ENCODE assay signal across 15 cellular contexts in the genomic region with DNA sequence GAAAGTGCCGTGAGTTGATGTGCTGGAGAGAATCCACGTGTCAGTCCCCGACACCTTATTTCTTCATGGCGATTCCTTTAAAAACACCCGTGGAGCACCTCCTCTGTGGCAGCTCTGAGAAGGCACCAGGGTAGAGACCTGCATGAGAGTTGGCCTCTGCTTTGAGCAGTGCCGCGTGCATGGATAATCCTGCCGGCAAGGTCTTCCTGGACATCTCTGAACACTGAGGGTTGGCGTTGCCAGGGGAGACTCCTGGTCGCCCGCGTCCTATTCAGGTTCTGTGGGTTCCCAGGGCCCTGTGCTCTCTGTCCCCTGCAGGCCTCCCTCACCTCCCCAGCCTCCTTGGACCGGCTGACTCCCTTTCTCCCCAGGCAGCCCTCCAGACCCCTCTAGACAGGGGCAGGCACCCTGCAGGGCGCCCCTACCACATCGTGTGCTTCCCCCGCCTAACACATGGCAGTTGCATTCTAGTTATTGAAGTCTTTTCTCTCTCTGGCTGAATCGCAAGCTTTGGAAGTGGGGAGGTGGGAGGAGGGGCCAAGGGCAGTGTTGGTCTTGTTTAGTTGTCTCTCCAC.
DNase-seq lines count a peak whose midpoint lies in the region; ATAC-seq and TF ChIP-seq lines count a peak whose summit lies in the region.
"Had no signal": no experiment of that assay in that cellular context is flagged by ENCODE, and none has a peak within 500 bp of the region (broad histone marks: within the 10 kb centered on the region; RNA-seq: fewer than 3 reads in every experiment).

No MANE protein-coding gene starts in this region.

- H3K36me3 ChIP-seq in neuronal stem cell (replicated peaks in 1 of 2; ENCODE audit: control insufficient read depth in 2 of 2, insufficient read depth in 2 of 2, low read length in 2 of 2) (no peaks in the 10 kb centered on the region), upper lobe of left lung (peaks cover 0 to 2% (median 0%) of the 10 kb centered on the region in 4 donors)

- H3K4me3 ChIP-seq in neuronal stem cell (ENCODE audit: low read length in 2 of 2) (no peak overlapping the region), upper lobe of left lung (no peak overlapping the region)

- H2BK120ac ChIP-seq in neuronal stem cell (ENCODE audit: low read depth, low read length), result no peak overlapping the region

- CTCF ChIA-PET in activated CD8-positive, alpha-beta memory T cell treated with anti-CD3 and anti-CD28 coated beads, Interleukin-2, amount 10 ng/mL, durations not matched to agents 7 days and 5 days (lab: Charles Lee), result interaction anchor here (0.8 to 1.7 kb wide), 3 partner anchors 20 to 41 kb away, joined by 3 to 4 read pairs (median 4); no protein-coding TSS in a partner anchor

- H3K36me3 Mint-ChIP-seq in chondrocyte (ENCODE audit: low read depth) (no peaks in the 10 kb centered on the region), immature natural killer cell (no peaks in the 10 kb centered on the region)
- no peaks in the 10 kb centered on the region for H3K36me3 Mint-ChIP-seq in activated CD8-positive, alpha-beta memory T cell treated with anti-CD3 and anti-CD28 coated beads, Interleukin-2, amount 10 ng/mL, durations not matched to agents 7 days and 5 days
- H3K36me3 Mint-ChIP-seq: CD8-positive, alpha-beta T cell had no signal

- H3K4me1 ChIP-seq in neuronal stem cell (ENCODE audit: control insufficient read depth in 2 of 2, insufficient read depth in 1 of 2, low read depth in 1 of 2, low read length in 2 of 2), result peaks cover 0 to 16% of the 10 kb centered on the region in 2 donors
- no peaks in the 10 kb centered on the region for H3K4me1 ChIP-seq in upper lobe of left lung

- H3K27me3 ChIP-seq in neuronal stem cell (ENCODE audit: control insufficient read depth in 3 of 3, insufficient read depth in 3 of 3, low read depth in 1 of 3, low read length in 3 of 3), result peaks cover 0 to 6% (median 0%) of the 10 kb centered on the region in 3 experiments
- H3K27me3 ChIP-seq in upper lobe of left lung, result no peaks in the 10 kb centered on the region

- H2BK15ac ChIP-seq in neuronal stem cell (ENCODE audit: low read length), result no peak overlapping the region

- TF ChIP-seq POLR2A in upper lobe of left lung (IDR thresholded peaks at IDR 0.05), result no peak

- H3K4me2 ChIP-seq in neuronal stem cell (ENCODE audit: insufficient read depth, low read length, poor library complexity, severe bottlenecking), result no peak overlapping the region

- H2BK12ac ChIP-seq in neuronal stem cell (ENCODE audit: low read length), result no peak overlapping the region

- WGBS in neuronal stem cell (ENCODE audit: extremely low coverage in 2 of 2, insufficient read length in 2 of 2, insufficient replicate concordance in 1 of 2), 2 donors, result no CpG with 5 or more reads among the region's 17 CpGs
- WGBS in upper lobe of left lung, 2 donors, result 88 to 92% methylated on average over 16 to 17 of the region's 17 CpGs

- no peak overlapping the region for H2BK5ac ChIP-seq in neuronal stem cell (ENCODE audit: low read length)

- no peak overlapping the region for H4K91ac ChIP-seq in neuronal stem cell (ENCODE audit: low read depth, low read length, poor library complexity)

- H3K23ac ChIP-seq in neuronal stem cell (ENCODE audit: low read depth, low read length, poor library complexity), result no peak overlapping the region

- peak overlapping the region; percentile 40 for H2AFZ ChIP-seq in neuronal stem cell (ENCODE audit: low read length)

- no peaks in the 10 kb centered on the region for H3K79me1 ChIP-seq in neuronal stem cell (ENCODE audit: low read depth, low read length)

- peak overlapping the region; percentile 22 for H3K18ac ChIP-seq in neuronal stem cell (ENCODE audit: low read length)

- ATAC-seq in stimulated activated naive CD8-positive, alpha-beta T cell treated with anti-CD3 and anti-CD28 coated beads, Interleukin-15, amount 100 ng/mL, for 72 hours, result peak; percentile 17
- ATAC-seq in stimulated activated naive CD8-positive, alpha-beta T cell treated with anti-CD3 and anti-CD28 coated beads, Interleukin-15, Interleukin-2, amounts not matched to agents 100 U/mL and 50 U/mL, for 24 hours, result no peak
- no peak for ATAC-seq in upper lobe of left lung (ENCODE audit: low FRiP score in 2 of 2)
- no peak for ATAC-seq in activated CD8-positive, alpha-beta memory T cell treated with anti-CD3 and anti-CD28 coated beads, Interleukin-2, amount 10 ng/mL, durations not matched to agents 7 days and 5 days
- ATAC-seq: CD8-positive, alpha-beta T cell had no signal

- H3K9ac ChIP-seq in neuronal stem cell (ENCODE audit: low read depth, low read length, poor library complexity), result no peak overlapping the region

- no peak overlapping the region for H3K4me3 Mint-ChIP-seq in stimulated activated naive CD8-positive, alpha-beta T cell treated with anti-CD3 and anti-CD28 coated beads, Interleukin-15, amount 100 ng/mL, for 72 hours
- no peak overlapping the region for H3K4me3 Mint-ChIP-seq in chondrocyte (ENCODE audit: unreplicated experiment)
- no peak overlapping the region for H3K4me3 Mint-ChIP-seq in activated CD8-positive, alpha-beta memory T cell treated with anti-CD3 and anti-CD28 coated beads, Interleukin-2, amount 10 ng/mL, durations not matched to agents 7 days and 5 days
- no peak overlapping the region for H3K4me3 Mint-ChIP-seq in immature natural killer cell
- H3K4me3 Mint-ChIP-seq: CD8-positive, alpha-beta T cell; HFFc6 had no signal

- H3K27me3 Mint-ChIP-seq in stimulated activated naive CD8-positive, alpha-beta T cell treated with anti-CD3 and anti-CD28 coated beads, Interleukin-15, amount 100 ng/mL, for 72 hours, result no peaks in the 10 kb centered on the region
- H3K27me3 Mint-ChIP-seq in chondrocyte (ENCODE audit: low read depth) (no peaks in the 10 kb centered on the region), immature natural killer cell (ENCODE audit: low read depth in 3 of 3) (peaks cover 0 to 4% (median 1%) of the 10 kb centered on the region in 3 donors)
- peaks cover 4% of the 10 kb centered on the region for H3K27me3 Mint-ChIP-seq in activated CD8-positive, alpha-beta memory T cell treated with anti-CD3 and anti-CD28 coated beads, Interleukin-2, amount 10 ng/mL, durations not matched to agents 7 days and 5 days

- TF ChIP-seq EP300 in upper lobe of left lung (IDR thresholded peaks at IDR 0.05), result no peak

- no peak overlapping the region for H2AK5ac ChIP-seq in neuronal stem cell (ENCODE audit: low read depth, low read length)

- TF ChIP-seq CTCF in chondrocyte (IDR thresholded peaks at IDR 0.05) (no peak), upper lobe of left lung (IDR thresholded peaks at IDR 0.05) (no peak)

- peaks cover 49% of the 10 kb centered on the region for H3K4me1 Mint-ChIP-seq in stimulated activated naive CD8-positive, alpha-beta T cell treated with anti-CD3 and anti-CD28 coated beads, Interleukin-15, amount 100 ng/mL, for 72 hours
- peaks cover 5% of the 10 kb centered on the region for H3K4me1 Mint-ChIP-seq in chondrocyte (ENCODE audit: low read depth)
- peaks cover 21% of the 10 kb centered on the region for H3K4me1 Mint-ChIP-seq in activated CD8-positive, alpha-beta memory T cell treated with anti-CD3 and anti-CD28 coated beads, Interleukin-2, amount 10 ng/mL, durations not matched to agents 7 days and 5 days
- H3K4me1 Mint-ChIP-seq in immature natural killer cell, result peaks cover 0 to 3% of the 10 kb centered on the region in 2 donors

- peak overlapping the region in 1 of 2 donors; percentile 78 for H3K27ac Mint-ChIP-seq in stimulated activated naive CD8-positive, alpha-beta T cell treated with anti-CD3 and anti-CD28 coated beads, Interleukin-15, amount 100 ng/mL, for 72 hours
- H3K27ac Mint-ChIP-seq in chondrocyte (ENCODE audit: unreplicated experiment) (no peak overlapping the region), immature natural killer cell (no peak overlapping the region)
- no peak overlapping the region for H3K27ac Mint-ChIP-seq in activated CD8-positive, alpha-beta memory T cell treated with anti-CD3 and anti-CD28 coated beads, Interleukin-2, amount 10 ng/mL, durations not matched to agents 7 days and 5 days
- H3K27ac Mint-ChIP-seq: CD8-positive, alpha-beta T cell; HFFc6 had no signal

- H3K9me3 ChIP-seq in neuronal stem cell (replicated peaks in 1 of 2; ENCODE audit: control insufficient read depth in 2 of 2, insufficient read depth in 1 of 2, low read depth in 1 of 2, low read length in 2 of 2) (no peaks in the 10 kb centered on the region), upper lobe of left lung (no peaks in the 10 kb centered on the region)

- no peak overlapping the region for H3K4ac ChIP-seq in neuronal stem cell (ENCODE audit: low read length)

- no peak overlapping the region for H3K14ac ChIP-seq in neuronal stem cell (ENCODE audit: low read length)

- no peak for DNase-seq in stimulated activated naive CD8-positive, alpha-beta T cell treated with anti-CD3 and anti-CD28 coated beads, Interleukin-15, amount 100 ng/mL, for 72 hours
- no peak for DNase-seq in stimulated activated naive CD8-positive, alpha-beta T cell treated with anti-CD3 and anti-CD28 coated beads, Interleukin-15, Interleukin-2, amounts not matched to agents 100 U/mL and 50 U/mL, for 24 hours
- DNase-seq in chondrocyte (ENCODE audit: low spot score) (peak; percentile 48), neuronal stem cell (ENCODE audit: low spot score) (no peak), upper lobe of left lung (no peak), NCI-H2081 (lab: John Stamatoyannopoulos, UW) (no peak), immature natural killer cell (no peak)
- DNase-seq in activated CD8-positive, alpha-beta memory T cell treated with anti-CD3 and anti-CD28 coated beads, Interleukin-2, amount 10 ng/mL, durations not matched to agents 7 days and 5 days, result no peak
- DNase-seq: ACHN; CD8-positive, alpha-beta T cell; COR-L47; GF-D8; HCEC 1CT; HFFc6 had no signal

- no peak overlapping the region for H4K8ac ChIP-seq in neuronal stem cell (ENCODE audit: low read depth, low read length)

- no peak overlapping the region for H3K27ac ChIP-seq in neuronal stem cell (replicated peaks; ENCODE audit: low read length)
- H3K27ac ChIP-seq in upper lobe of left lung, result no peak overlapping the region
- H3K27ac ChIP-seq: C4-2B had no signal

- H3K9me3 Mint-ChIP-seq in stimulated activated naive CD8-positive, alpha-beta T cell treated with anti-CD3 and anti-CD28 coated beads, Interleukin-15, amount 100 ng/mL, for 72 hours, result no peaks in the 10 kb centered on the region
- H3K9me3 Mint-ChIP-seq in chondrocyte (ENCODE audit: low read depth) (no peaks in the 10 kb centered on the region), immature natural killer cell (no peaks in the 10 kb centered on the region)
- H3K9me3 Mint-ChIP-seq in activated CD8-positive, alpha-beta memory T cell treated with anti-CD3 and anti-CD28 coated beads, Interleukin-2, amount 10 ng/mL, durations not matched to agents 7 days and 5 days (ENCODE audit: low read depth), result no peaks in the 10 kb centered on the region
- H3K9me3 Mint-ChIP-seq: CD8-positive, alpha-beta T cell had no signal
